In the genomic region with DNA sequence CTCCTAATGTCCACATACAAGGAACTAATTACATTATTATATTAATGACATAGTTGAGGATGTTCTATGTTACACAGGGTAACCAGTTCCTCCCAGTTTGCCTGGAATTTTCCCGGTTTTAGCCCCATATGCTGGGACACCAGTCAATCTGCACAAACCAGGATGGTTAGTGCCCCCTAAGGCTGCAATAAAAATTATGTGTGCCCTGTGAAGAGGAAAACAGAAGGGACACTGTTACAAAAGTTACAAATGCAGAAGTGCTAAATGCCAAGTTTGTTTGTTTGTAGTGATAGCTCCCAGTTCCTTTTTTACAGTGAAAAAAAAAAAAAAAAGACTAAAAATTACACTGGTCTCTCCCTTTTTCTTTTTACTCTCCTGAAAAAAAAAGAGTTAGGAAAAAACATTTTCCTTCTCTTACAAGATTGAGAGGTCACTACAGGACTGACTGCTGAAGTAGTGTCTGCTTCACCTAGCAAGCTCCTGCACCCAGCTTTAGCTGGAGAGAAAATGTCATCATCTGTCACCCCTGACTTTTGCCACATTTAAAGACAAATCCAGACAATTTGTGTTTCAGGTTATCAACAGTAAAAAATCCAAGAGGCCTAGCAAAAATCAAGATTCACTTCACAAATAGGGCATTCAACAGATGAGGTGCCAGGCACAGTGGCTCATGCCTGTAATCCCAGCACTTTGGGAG, we compare ENCODE assay signal across 11 cellular contexts. TPM values are rescaled to one million over a fixed set of nuclear protein-coding genes. Genes with fewer than 3 reads are reported as not detected.
DNase-seq lines count a peak whose midpoint lies in the region; ATAC-seq, FAIRE-seq and TF ChIP-seq lines count a peak whose summit lies in the region.
"Had no signal": no experiment of that assay in that cellular context is flagged by ENCODE, and none has a peak within 500 bp of the region (broad histone marks: within the 10 kb centered on the region; RNA-seq: fewer than 3 reads in every experiment).

No MANE protein-coding gene starts in this region.

- peak overlapping the region; percentile 99 for H3K27ac Mint-ChIP-seq in activated CD4-positive, alpha-beta memory T cell treated with anti-CD3 and anti-CD28 coated beads for 36 hours

- peak overlapping the region; percentile 95 for H3K4me3 Mint-ChIP-seq in activated CD4-positive, alpha-beta memory T cell treated with anti-CD3 and anti-CD28 coated beads for 36 hours

- POLR2A ChIA-PET in activated CD4-positive, alpha-beta memory T cell treated with anti-CD3 and anti-CD28 coated beads for 36 hours (lab: Charles Lee) = interaction anchor here (0.5 to 8.6 kb wide), 16 partner anchors 12 to 128 kb away, joined by 3 to 101 read pairs (median 10); no protein-coding TSS in a partner anchor

- DNase-seq in AG10803 (ENCODE audit: low read depth) = no peak
- DNase-seq in GM18507 (ENCODE audit: extremely low spot score, insufficient read length, low read depth) = no peak
- no peak for DNase-seq in activated CD4-positive, alpha-beta memory T cell treated with anti-CD3 and anti-CD28 coated beads for 36 hours
- no peak for DNase-seq in lower lobe of right lung
- no peak for DNase-seq in LoVo (ENCODE audit: low spot score)
- DNase-seq: GDM1, left colon had no signal

- ATAC-seq in lower lobe of right lung (no peak), HG03521 (IDR thresholded peaks at IDR 0.05; ENCODE audit: unreplicated experiment) (no peak), GM19455 (IDR thresholded peaks at IDR 0.05; ENCODE audit: unreplicated experiment) (no peak), HG03039 (IDR thresholded peaks at IDR 0.05; ENCODE audit: unreplicated experiment) (no peak)
- ATAC-seq: left colon had no signal

- CTCF ChIA-PET in activated CD4-positive, alpha-beta memory T cell treated with anti-CD3 and anti-CD28 coated beads for 36 hours (lab: Charles Lee) = interaction anchor here (0.6 to 5.3 kb wide), 10 partner anchors 12 to 194 kb away, joined by 3 to 73 read pairs (median 8); no protein-coding TSS in a partner anchor

- no peak overlapping the region for H3K4me3 ChIP-seq in AG10803 (ENCODE audit: low read length)
- peak overlapping the region; percentile 13 for H3K4me3 ChIP-seq in lower lobe of right lung

- no peaks in the 10 kb centered on the region for H3K27me3 ChIP-seq in lower lobe of right lung (ENCODE audit: low read depth)

- FAIRE-seq in GM18507 (lab: Jason Lieb, UNC) = peak; percentile 65
- FAIRE-seq: bronchial epithelial cell had no signal

- no peaks in the 10 kb centered on the region for H3K36me3 ChIP-seq in lower lobe of right lung

- H3K4me1 Mint-ChIP-seq in activated CD4-positive, alpha-beta memory T cell treated with anti-CD3 and anti-CD28 coated beads for 36 hours (ENCODE audit: low read depth) = peaks cover 72% of the 10 kb centered on the region

- H3K4me1 ChIP-seq in lower lobe of right lung = peaks cover 68% of the 10 kb centered on the region

- no peaks in the 10 kb centered on the region for H3K9me3 Mint-ChIP-seq in activated CD4-positive, alpha-beta memory T cell treated with anti-CD3 and anti-CD28 coated beads for 36 hours

- H3K27ac ChIP-seq in lower lobe of right lung = peak overlapping the region; percentile 91

- no peaks in the 10 kb centered on the region for H3K9me3 ChIP-seq in lower lobe of right lung

- intact Hi-C loops in activated CD4-positive, alpha-beta memory T cell treated with anti-CD3 and anti-CD28 coated beads for 36 hours (cut with micrococcal nuclease) = loop anchor here (5.0 to 10.0 kb wide), 6 partner anchors 125 to 1773 kb away; a partner anchor contains a TSS
- intact Hi-C loops in lower lobe of right lung (cut with DNase I) = loop anchor here (5.0 kb wide), 1 partner anchor 110 kb away; no protein-coding TSS in a partner anchor

- H3K27me3 Mint-ChIP-seq in activated CD4-positive, alpha-beta memory T cell treated with anti-CD3 and anti-CD28 coated beads for 36 hours = no peaks in the 10 kb centered on the region

- TF ChIP-seq CTCF in AG10803 (conservative IDR thresholded peaks at IDR 0.05; ENCODE audit: low read length) (0 out of 2 replicates have a peak, but pooled peaks have one; percentile 9), lower lobe of right lung (IDR thresholded peaks at IDR 0.05) (no peak)

- H3K36me3 Mint-ChIP-seq in activated CD4-positive, alpha-beta memory T cell treated with anti-CD3 and anti-CD28 coated beads for 36 hours = peaks cover 16% of the 10 kb centered on the region

RNA-seq across cellular contexts. Expression of a gene that starts 3.2 kb away (rescaled TPM):
- total RNA-seq in activated CD4-positive, alpha-beta memory T cell treated with anti-CD3 and anti-CD28 coated beads for 36 hours = 100 to 1,000 TPM; 123 to 125 TPM
- total RNA-seq in lower lobe of right lung = 58.7 TPM
